Comparison of ENCODE assay signal across 8 cellular contexts in genomic region chr12:126772171-126772864, GRCh38.
DNase-seq lines count a peak whose midpoint lies in the region; ATAC-seq and TF ChIP-seq lines count a peak whose summit lies in the region.

No MANE protein-coding gene starts in this region.

- ATAC-seq in HG03159 (IDR thresholded peaks at IDR 0.05; ENCODE audit: unreplicated experiment): peak; percentile 84

- DNase-seq in AG09319 (ENCODE audit: extremely low read depth, low read depth) (peak; percentile 27), GM19238 (ENCODE audit: insufficient read length, low spot score) (peak; percentile 23), T-helper 1 cell (peak; percentile 15 to 86 (median 33)), epithelial cell of esophagus (ENCODE audit: low read depth) (peak; percentile 28), NCI-H2107 treated with DMSO at 0.1 percent for 48 hours (lab: John Stamatoyannopoulos, UW; ENCODE audit: unreplicated experiment) (no peak), NCI-H510A (lab: John Stamatoyannopoulos, UW) (no peak)
- peak; percentile 10 to 27 for DNase-seq in stimulated activated CD8-positive, alpha-beta memory T cell treated with anti-CD3 and anti-CD28 coated beads, Interleukin-15, amount 100 ng/mL, for 48 hours (ENCODE audit: low read depth in 2 of 2)

- TF ChIP-seq CTCF in AG09319 (IDR thresholded peaks at IDR 0.05; ENCODE audit: low read depth, low read length) (no peak), epithelial cell of esophagus (IDR thresholded peaks at IDR 0.05; ENCODE audit: insufficient read depth, low read depth, low read length, missing control alignments) (no peak)

- H3K4me3 ChIP-seq in epithelial cell of esophagus (ENCODE audit: low read length): no peak overlapping the region

Comparison
In these comparisons a context has a peak if more than half of its experiments do, and no peak if none do; other contexts are left out.
1. DNase-seq: peak in AG09319 (single experiment), GM19238 (single experiment), T-helper 1 cell (5 of 5), epithelial cell of esophagus (single experiment) and stimulated activated CD8-positive, alpha-beta memory T cell treated with anti-CD3 and anti-CD28 coated beads, Interleukin-15, amount 100 ng/mL, for 48 hours (2 of 2); none in NCI-H2107 treated with DMSO at 0.1 percent for 48 hours (single experiment) and NCI-H510A (single experiment).